Comparison of ENCODE assay signal across 8 cellular contexts in genomic region chr16:3457434-3458252, GRCh38. TPM values are rescaled to one million over a fixed set of nuclear protein-coding genes. Genes with fewer than 3 reads are reported as not detected.
DNase-seq lines count a peak whose midpoint lies in the region; ATAC-seq and TF ChIP-seq lines count a peak whose summit lies in the region.

No MANE protein-coding gene starts in this region.

- DNase-seq in HCT116 (ENCODE audit: low read depth, low spot score) (peak; percentile 68), MM.1S (peak; percentile 90), SJSA1 (ENCODE audit: low read depth in 1 of 2, low spot score in 2 of 2) (peak; percentile 86 to 97), occipital lobe (lab: John Stamatoyannopoulos, UW) (peak; percentile 89), suprapubic skin (ENCODE audit: low spot score in 2 of 2) (peak; percentile 88 to 92)
- peak; percentile 91 for DNase-seq in activated naive CD4-positive, alpha-beta T cell treated with anti-CD3 and anti-CD28 coated beads for 36 hours

- no peaks in the 10 kb centered on the region for H3K9me2 ChIP-seq in HCT116 (ENCODE audit: insufficient read depth)
- H3K9me2 ChIP-seq in MM.1S (replicated peaks; ENCODE audit: insufficient read depth, low read length): no peaks in the 10 kb centered on the region

- H3K9me3 ChIP-seq in HCT116 (ENCODE audit: control insufficient read depth in 1 of 2, insufficient read depth in 1 of 2, low read depth in 1 of 2, low read length in 2 of 2): no peaks in the 10 kb centered on the region
- no peaks in the 10 kb centered on the region for H3K9me3 ChIP-seq in MM.1S (replicated peaks; ENCODE audit: insufficient read depth, low read length)
- no peaks in the 10 kb centered on the region; the same call in 1 of the 2 replicates for H3K9me3 ChIP-seq in SJSA1 (replicated peaks)
- H3K9me3 ChIP-seq in gastroesophageal sphincter: no peaks in the 10 kb centered on the region
- H3K9me3 ChIP-seq in suprapubic skin: no peaks in the 10 kb centered on the region

- CTCF ChIA-PET in HCT116 (lab: Charles Lee): no interaction called here
- CTCF ChIA-PET in activated naive CD4-positive, alpha-beta T cell treated with anti-CD3 and anti-CD28 coated beads for 36 hours (lab: Charles Lee): interaction anchor here (0.6 to 0.9 kb wide), 3 partner anchors 13 to 168 kb away, joined by 3 to 4 read pairs (median 3); no protein-coding TSS in a partner anchor

- H3K4me1 ChIP-seq in HCT116 (ENCODE audit: control insufficient read depth in 1 of 2, insufficient read depth in 2 of 2, low read length in 2 of 2) (peaks cover 17 to 32% of the 10 kb centered on the region in 2 experiments), MM.1S (ENCODE audit: low read length) (peaks cover 22% of the 10 kb centered on the region), SJSA1 (replicated peaks) (peaks cover 21% of the 10 kb centered on the region), gastroesophageal sphincter (peaks cover 2 to 60% (median 27%) of the 10 kb centered on the region in 3 donors), suprapubic skin (peaks cover 57% of the 10 kb centered on the region)

- peak overlapping the region; percentile 79 for H3K9ac ChIP-seq in HCT116 (ENCODE audit: low read length)
- peak overlapping the region; percentile 90 for H3K9ac ChIP-seq in MM.1S (ENCODE audit: low read length)

- no peaks in the 10 kb centered on the region for H3K36me3 ChIP-seq in HCT116 (ENCODE audit: control insufficient read depth in 1 of 2, insufficient read depth in 2 of 2, low read length in 2 of 2)
- H3K36me3 ChIP-seq in MM.1S (replicated peaks; ENCODE audit: insufficient read depth, low read length): no peaks in the 10 kb centered on the region
- peaks cover 8% of the 10 kb centered on the region for H3K36me3 ChIP-seq in SJSA1
- H3K36me3 ChIP-seq in gastroesophageal sphincter: no peaks in the 10 kb centered on the region
- H3K36me3 ChIP-seq in suprapubic skin: no peaks in the 10 kb centered on the region

- H2AFZ ChIP-seq in HCT116 (ENCODE audit: low read depth, low read length, poor library complexity, severe bottlenecking) (no peak overlapping the region), MM.1S (ENCODE audit: low read length) (peak overlapping the region; percentile 95)

- RAD21 ChIA-PET in HCT116 (lab: Charles Lee; ENCODE audit: low non-redundant PET in 1 of 2, low total read pairs in 2 of 2, uncharacterized antibody in 2 of 2, unreplicated experiment in 2 of 2): interaction anchor here in 1 of 2 experiments (0.6 kb wide), 1 partner anchor 12 kb away, joined by 5 read pairs; no protein-coding TSS in a partner anchor

- intact Hi-C loops in HCT116 (cut with micrococcal nuclease): loop anchor here (5.0 kb wide), 1 partner anchor 270 kb away; the partner anchor contains the start of gene OR1F1
- intact Hi-C loops in activated naive CD4-positive, alpha-beta T cell treated with anti-CD3 and anti-CD28 coated beads for 36 hours (cut with micrococcal nuclease): loop anchor here (1.0 to 5.0 kb wide), 9 partner anchors 13 to 275 kb away; partner anchors contain the start of genes NLRC3, OR1F1, TIGD7 and ZNF174

- H3K27ac ChIP-seq in HCT116 (ENCODE audit: low read depth, low read length): peak overlapping the region; percentile 93
- peak overlapping the region; percentile 74 for H3K27ac ChIP-seq in MM.1S (ENCODE audit: low read length)
- peak overlapping the region; percentile 94 for H3K27ac ChIP-seq in SJSA1
- peak overlapping the region; percentile 84 to 97 (median 97) for H3K27ac ChIP-seq in gastroesophageal sphincter
- peak overlapping the region; percentile 95 for H3K27ac ChIP-seq in suprapubic skin

- peak in 2 of 3 experiments; percentile 33 to 41; a peak in 3 of 6 replicates for TF ChIP-seq CTCF in HCT116 (IDR thresholded peaks at IDR 0.05 in 2 of 3, conservative IDR thresholded peaks at IDR 0.05 in 1 of 3; ENCODE audit: borderline replicate concordance in 1 of 3, insufficient read depth in 1 of 3, low read depth in 2 of 3, low read length in 2 of 3)
- TF ChIP-seq CTCF in MM.1S (IDR thresholded peaks at IDR 0.05; ENCODE audit: low read length): peak; percentile 25
- TF ChIP-seq CTCF in gastroesophageal sphincter (IDR thresholded peaks at IDR 0.05): peak in 3 of 4 experiments; percentile 64 to 74 (median 66)
- peak in 1 of 2 donors; percentile 62 for TF ChIP-seq CTCF in suprapubic skin (IDR thresholded peaks at IDR 0.05)

- H3K36me3 Mint-ChIP-seq in activated naive CD4-positive, alpha-beta T cell treated with anti-CD3 and anti-CD28 coated beads for 36 hours (ENCODE audit: low read depth): peaks cover 1% of the 10 kb centered on the region

- WGBS in gastroesophageal sphincter (ENCODE audit: low coverage in 1 of 2), 2 donors: 0 to 37% methylated on average over 2 to 8 of the region's 83 CpGs
- no CpG with 5 or more reads among the region's 83 CpGs for whole genome bisulfite sequencing in suprapubic skin

- H3K27ac Mint-ChIP-seq in activated naive CD4-positive, alpha-beta T cell treated with anti-CD3 and anti-CD28 coated beads for 36 hours: peak overlapping the region; percentile 88

- H3K27me3 ChIP-seq in HCT116 (ENCODE audit: insufficient read depth, low read length) (no peaks in the 10 kb centered on the region), MM.1S (replicated peaks; ENCODE audit: insufficient read depth, low read length) (no peaks in the 10 kb centered on the region), SJSA1 (replicated peaks) (no peaks in the 10 kb centered on the region), gastroesophageal sphincter (no peaks in the 10 kb centered on the region), suprapubic skin (no peaks in the 10 kb centered on the region)

- ATAC-seq in HCT116 (peak; percentile 91), gastroesophageal sphincter (peak; percentile 96)

- TF ChIP-seq RAD21 in HCT116 (IDR thresholded peaks at IDR 0.05; ENCODE audit: low read depth): 0 out of 2 replicates have a peak, but pooled peaks have one; percentile 14

- H3K4me2 ChIP-seq in HCT116 (ENCODE audit: low read length) (peak overlapping the region; percentile 86), MM.1S (ENCODE audit: low read depth, low read length) (peak overlapping the region; percentile 82)

- no peak for TF ChIP-seq EP300 in gastroesophageal sphincter (IDR thresholded peaks at IDR 0.05)
- TF ChIP-seq EP300 in suprapubic skin (IDR thresholded peaks at IDR 0.05): no peak

- POLR2A ChIA-PET in HCT116 (lab: Charles Lee): interaction anchor here (0.6 to 0.8 kb wide), 3 partner anchors 9 to 39 kb away, joined by 3 to 8 read pairs (median 5); partner anchors contain the start of genes NAA60 and ZNF597

- TSS peak; percentile 93 for BruUV-seq in HCT116 (replicated peaks; lab: Mats Ljungman, UMichigan)

- no peaks in the 10 kb centered on the region for H3K27me3 Mint-ChIP-seq in activated naive CD4-positive, alpha-beta T cell treated with anti-CD3 and anti-CD28 coated beads for 36 hours (ENCODE audit: low read depth)

- peaks cover 46% of the 10 kb centered on the region for H3K79me2 ChIP-seq in HCT116 (ENCODE audit: insufficient read depth, low read length)
- peaks cover 48% of the 10 kb centered on the region for H3K79me2 ChIP-seq in MM.1S (ENCODE audit: low read length)

- H4K20me1 ChIP-seq in HCT116 (ENCODE audit: insufficient read depth) (no peaks in the 10 kb centered on the region), MM.1S (ENCODE audit: insufficient read depth, low read length) (no peaks in the 10 kb centered on the region)

- peak overlapping the region; percentile 79 for H3K4me3 Mint-ChIP-seq in activated naive CD4-positive, alpha-beta T cell treated with anti-CD3 and anti-CD28 coated beads for 36 hours

- H3K4me3 ChIP-seq in GM08714 (ENCODE audit: low read length): peak overlapping the region; percentile 81
- peak overlapping the region; percentile 79 to 93 for H3K4me3 ChIP-seq in HCT116 (replicated peaks in 1 of 2; ENCODE audit: low read depth in 1 of 2, low read length in 2 of 2)
- H3K4me3 ChIP-seq in MM.1S (ENCODE audit: low read length): peak overlapping the region; percentile 96
- H3K4me3 ChIP-seq in SJSA1: peak overlapping the region; percentile 83
- H3K4me3 ChIP-seq in gastroesophageal sphincter: peak overlapping the region; percentile 81 to 90
- peak overlapping the region; percentile 59 for H3K4me3 ChIP-seq in suprapubic skin

- TF ChIP-seq POLR2A in HCT116 (IDR thresholded peaks at IDR 0.05; ENCODE audit: borderline replicate concordance, extremely low read depth, insufficient read depth, insufficient read length) (peak; percentile 47), gastroesophageal sphincter (IDR thresholded peaks at IDR 0.05) (peak; percentile 62 to 69), suprapubic skin (IDR thresholded peaks at IDR 0.05) (peak; percentile 36 to 37)

- H3K4me1 Mint-ChIP-seq in activated naive CD4-positive, alpha-beta T cell treated with anti-CD3 and anti-CD28 coated beads for 36 hours (ENCODE audit: low read depth): peaks cover 44% of the 10 kb centered on the region

- peaks cover 20% of the 10 kb centered on the region for H3F3A ChIP-seq in MM.1S (ENCODE audit: insufficient read depth, low read length)

- H3K9me3 Mint-ChIP-seq in activated naive CD4-positive, alpha-beta T cell treated with anti-CD3 and anti-CD28 coated beads for 36 hours: no peaks in the 10 kb centered on the region

RNA-seq across cellular contexts. Expression of gene NAA60, which starts 14.2 kb away (rescaled TPM):
- 32.2 TPM for total RNA-seq in HCT116 (2021; ENCODE audit: unreplicated experiment)
- 24.6 and 25.4 TPM in 2 replicates for polyA plus RNA-seq in HCT116 (2012)
- 4.6 and 6.8 TPM in 2 replicates for total RNA-seq in SJSA1 (2014; rRNA removed; shearing (Covaris generic))
- 10 to 100 TPM; 20.0 to 27.1 TPM for total RNA-seq in activated naive CD4-positive, alpha-beta T cell treated with anti-CD3 and anti-CD28 coated beads for 36 hours
- 10 to 100 TPM; 18.6 to 35.1 (median 28.5) TPM for total RNA-seq in gastroesophageal sphincter
- 12.2 TPM for total RNA-seq in occipital lobe
- total RNA-seq in suprapubic skin: 10 to 100 TPM; 20.9 to 40.2 (median 26.4) TPM

RNA-seq across cellular contexts. Expression of gene ZNF597, which starts 14.3 kb away (rescaled TPM):
- total RNA-seq in HCT116 (2021; ENCODE audit: unreplicated experiment) (3.2 TPM), gastroesophageal sphincter (1 to 10 TPM; 1.4 to 2.8 (median 2.2) TPM), occipital lobe (4.4 TPM), suprapubic skin (1 to 10 TPM; 1.5 to 4.3 (median 2.4) TPM)
- polyA plus RNA-seq in HCT116 (2012): 0.95 and 1.1 TPM in 2 replicates
- 2.1 and 2.9 TPM in 2 replicates for total RNA-seq in SJSA1 (2014; rRNA removed; shearing (Covaris generic))
- total RNA-seq in activated naive CD4-positive, alpha-beta T cell treated with anti-CD3 and anti-CD28 coated beads for 36 hours: 1 to 10 TPM; 1.1 TPM

RNA-seq across cellular contexts. Expression of gene C16orf90, which starts 37.6 kb away (rescaled TPM):
- total RNA-seq in HCT116 (2021; ENCODE audit: unreplicated experiment) (not detected), gastroesophageal sphincter (not detected), occipital lobe (not detected), suprapubic skin (not detected)
- polyA plus RNA-seq in HCT116 (2012): not detected in 2 replicates
- not detected in 2 replicates for total RNA-seq in SJSA1 (2014; rRNA removed; shearing (Covaris generic))
- not detected for total RNA-seq in activated naive CD4-positive, alpha-beta T cell treated with anti-CD3 and anti-CD28 coated beads for 36 hours

RNA-seq across cellular contexts. Expression of gene CLUAP1, which starts 43.2 kb away (rescaled TPM):
- 27.4 TPM for total RNA-seq in HCT116 (2021; ENCODE audit: unreplicated experiment)
- 18.8 and 23.3 TPM in 2 replicates for polyA plus RNA-seq in HCT116 (2012)
- 17.4 and 37.6 TPM in 2 replicates for total RNA-seq in SJSA1 (2014; rRNA removed; shearing (Covaris generic))
- total RNA-seq in activated naive CD4-positive, alpha-beta T cell treated with anti-CD3 and anti-CD28 coated beads for 36 hours: 10 to 100 TPM; 12.1 to 13.9 TPM
- 10 to 100 TPM; 27.0 to 48.0 (median 30.1) TPM for total RNA-seq in gastroesophageal sphincter
- total RNA-seq in occipital lobe: 38.4 TPM
- 10 to 100 TPM in 1 of 4 donors, 1 to 10 TPM in 3; 4.9 to 12.6 (median 6.6) TPM for total RNA-seq in suprapubic skin

RNA-seq across cellular contexts. Expression of gene ZNF174, which starts 56.6 kb away (rescaled TPM):
- total RNA-seq in HCT116 (2021; ENCODE audit: unreplicated experiment) (8.2 TPM), gastroesophageal sphincter (10 to 100 TPM; 12.1 to 22.9 (median 22.3) TPM), occipital lobe (8.0 TPM), suprapubic skin (10 to 100 TPM in 1 of 4 donors, 1 to 10 TPM in 3; 8.4 to 14.9 (median 9.7) TPM)
- polyA plus RNA-seq in HCT116 (2012): 3.8 and 4.9 TPM in 2 replicates
- total RNA-seq in SJSA1 (2014; rRNA removed; shearing (Covaris generic)): 6.8 and 7.8 TPM in 2 replicates
- total RNA-seq in activated naive CD4-positive, alpha-beta T cell treated with anti-CD3 and anti-CD28 coated beads for 36 hours: 1 to 10 TPM; 5.8 to 6.3 TPM

Comparison
In these comparisons a context has a peak if more than half of its experiments do, and no peak if none do; other contexts are left out.
1. Peak in every context shown above with its lines: DNase-seq, ATAC-seq, H3K4me3 ChIP-seq and H3K27ac ChIP-seq.